ENCODE assay signal across 28 cellular contexts in genomic region chr13:103430368-103430767, GRCh38.
"Had no signal": no experiment of that assay in that cellular context is flagged by ENCODE, and none has a peak within 500 bp of the region (broad histone marks: within the 10 kb centered on the region; RNA-seq: fewer than 3 reads in every experiment).

No MANE protein-coding gene starts in this region.

- H3K4me2 ChIP-seq: neural progenitor cell had no signal

- ATAC-seq: effector memory CD8-positive, alpha-beta T cell; esophagus mucosa; left cardiac atrium; naive thymus-derived CD8-positive, alpha-beta T cell; stimulated activated naive B cell treated with anti-CD40 and anti-IgM and Interleukin-4, amounts not matched to agents 10 μg/mL and 1 μg/mL and 100 μg/mL, for 72 hours; upper lobe of right lung had no signal

- H3K27me3 Mint-ChIP-seq: activated CD4-positive, alpha-beta memory T cell treated with anti-CD3 and anti-CD28 coated beads for 36 hours; activated CD4-positive, alpha-beta T cell treated with anti-CD3 and anti-CD28 coated beads, Interleukin-2, amount 10 ng/mL, durations not matched to agents 24 days and 14 days; activated naive CD8-positive, alpha-beta T cell treated with anti-CD3 and anti-CD28 coated beads, Interleukin-2, amount 10 ng/mL, durations not matched to agents 7 days and 5 days; effector memory CD8-positive, alpha-beta T cell; naive thymus-derived CD8-positive, alpha-beta T cell; stimulated activated naive B cell treated with anti-CD40 and anti-IgM and Interleukin-4, amounts not matched to agents 10 μg/mL and 1 μg/mL and 100 μg/mL, for 72 hours had no signal

- H3K9me3 ChIP-seq: thyroid gland, upper lobe of right lung had no signal

- H3K4me3 ChIP-seq: neural progenitor cell, right atrium auricular region, stomach, thyroid gland, upper lobe of right lung had no signal

- H3K27ac Mint-ChIP-seq: activated CD4-positive, alpha-beta memory T cell treated with anti-CD3 and anti-CD28 coated beads for 36 hours; activated CD4-positive, alpha-beta T cell treated with anti-CD3 and anti-CD28 coated beads, Interleukin-2, amount 10 ng/mL, durations not matched to agents 24 days and 14 days; activated naive CD4-positive, alpha-beta T cell treated with anti-CD3 and anti-CD28 coated beads for 36 hours; activated naive CD8-positive, alpha-beta T cell treated with anti-CD3 and anti-CD28 coated beads, Interleukin-2, amount 10 ng/mL, durations not matched to agents 7 days and 5 days; activated T-helper 1 cell treated with anti-CD3 and anti-CD28 coated beads, Interleukin-12 subunit alpha, Interleukin-12 subunit beta, Interleukin-2, Interleukin-4 antibody, amounts not matched to agents 30 ng/mL and 10 ng/mL and 1 ng/mL, durations not matched to agents 14 hours and 24 hours and 36 hours; effector memory CD8-positive, alpha-beta T cell; mesothelial cell of epicardium; naive thymus-derived CD8-positive, alpha-beta T cell; neural progenitor cell; stimulated activated naive B cell treated with anti-CD40 and anti-IgM and Interleukin-4, amounts not matched to agents 10 μg/mL and 1 μg/mL and 100 μg/mL, for 72 hours had no signal

- H2AFZ ChIP-seq: neural progenitor cell had no signal

- H3K27me3 ChIP-seq: neural progenitor cell, right atrium auricular region, stomach, thyroid gland, upper lobe of right lung had no signal

- H3K36me3 ChIP-seq: neural progenitor cell, right atrium auricular region, stomach, thyroid gland, upper lobe of right lung had no signal

- DNase-seq: activated CD4-positive, alpha-beta memory T cell treated with anti-CD3 and anti-CD28 coated beads for 36 hours; activated CD4-positive, alpha-beta T cell treated with anti-CD3 and anti-CD28 coated beads, Interleukin-2, amount 10 ng/mL, durations not matched to agents 24 days and 14 days; activated CD4-positive, CD25-positive, alpha-beta regulatory T cell treated with anti-CD3 and anti-CD28 coated beads, Interleukin-2, amount 50 U/mL, for 72 hours; activated CD8-positive, alpha-beta memory T cell treated with anti-CD3 and anti-CD28 coated beads, Interleukin-2, amount 50 U/mL, for 4 hours; activated effector memory CD4-positive, alpha-beta T cell treated with anti-CD3 and anti-CD28 coated beads, Interleukin-2, amount 50 U/mL, for 16 hours; activated naive CD4-positive, alpha-beta T cell treated with anti-CD3 and anti-CD28 coated beads for 36 hours; activated naive CD8-positive, alpha-beta T cell treated with anti-CD3 and anti-CD28 coated beads, Interleukin-2, amount 10 ng/mL, durations not matched to agents 7 days and 5 days; activated T-cell treated with anti-CD3 and anti-CD28 coated beads, Interleukin-2, amount 50 U/mL, for 1 hour; caudate nucleus; cortex of kidney; effector memory CD8-positive, alpha-beta T cell; foreskin fibroblast; head of caudate nucleus; hippocampal formation; left cardiac atrium; naive thymus-derived CD8-positive, alpha-beta T cell; occipital lobe; stimulated activated CD4-positive, alpha-beta T cell treated with anti-CD3 and anti-CD28 coated beads, Interleukin-15, amount 100 ng/mL, for 24 hours; stimulated activated CD4-positive, alpha-beta T cell treated with anti-CD3 and anti-CD28 coated beads, Interleukin-2, amount 100 ng/mL, for 24 hours; stimulated activated naive B cell treated with anti-CD40 and anti-IgM and Interleukin-4, amounts not matched to agents 10 μg/mL and 1 μg/mL and 100 μg/mL, for 72 hours; stomach; thyroid gland; upper lobe of right lung had no signal

- H3K4me1 ChIP-seq: right atrium auricular region, stomach, thyroid gland, upper lobe of right lung had no signal

- H3K4me1 Mint-ChIP-seq: activated CD4-positive, alpha-beta T cell treated with anti-CD3 and anti-CD28 coated beads, Interleukin-2, amount 10 ng/mL, durations not matched to agents 24 days and 14 days; activated naive CD8-positive, alpha-beta T cell treated with anti-CD3 and anti-CD28 coated beads, Interleukin-2, amount 10 ng/mL, durations not matched to agents 7 days and 5 days; naive thymus-derived CD8-positive, alpha-beta T cell; stimulated activated naive B cell treated with anti-CD40 and anti-IgM and Interleukin-4, amounts not matched to agents 10 μg/mL and 1 μg/mL and 100 μg/mL, for 72 hours had no signal

- H3K4me3 Mint-ChIP-seq: activated CD4-positive, alpha-beta memory T cell treated with anti-CD3 and anti-CD28 coated beads for 36 hours; activated CD4-positive, alpha-beta T cell treated with anti-CD3 and anti-CD28 coated beads, Interleukin-2, amount 10 ng/mL, durations not matched to agents 24 days and 14 days; activated naive CD4-positive, alpha-beta T cell treated with anti-CD3 and anti-CD28 coated beads for 36 hours; activated naive CD8-positive, alpha-beta T cell treated with anti-CD3 and anti-CD28 coated beads, Interleukin-2, amount 10 ng/mL, durations not matched to agents 7 days and 5 days; activated T-helper 1 cell treated with anti-CD3 and anti-CD28 coated beads, Interleukin-12 subunit alpha, Interleukin-12 subunit beta, Interleukin-2, Interleukin-4 antibody, amounts not matched to agents 30 ng/mL and 10 ng/mL and 1 ng/mL, durations not matched to agents 14 hours and 24 hours and 36 hours; effector memory CD8-positive, alpha-beta T cell; mesothelial cell of epicardium; naive thymus-derived CD8-positive, alpha-beta T cell; neural progenitor cell; stimulated activated naive B cell treated with anti-CD40 and anti-IgM and Interleukin-4, amounts not matched to agents 10 μg/mL and 1 μg/mL and 100 μg/mL, for 72 hours had no signal

- H3K36me3 Mint-ChIP-seq: activated CD4-positive, alpha-beta memory T cell treated with anti-CD3 and anti-CD28 coated beads for 36 hours; activated naive CD8-positive, alpha-beta T cell treated with anti-CD3 and anti-CD28 coated beads, Interleukin-2, amount 10 ng/mL, durations not matched to agents 7 days and 5 days; mesothelial cell of epicardium; naive thymus-derived CD8-positive, alpha-beta T cell; stimulated activated naive B cell treated with anti-CD40 and anti-IgM and Interleukin-4, amounts not matched to agents 10 μg/mL and 1 μg/mL and 100 μg/mL, for 72 hours had no signal

- H3K9me3 Mint-ChIP-seq: activated CD4-positive, alpha-beta T cell treated with anti-CD3 and anti-CD28 coated beads, Interleukin-2, amount 10 ng/mL, durations not matched to agents 24 days and 14 days; activated naive CD8-positive, alpha-beta T cell treated with anti-CD3 and anti-CD28 coated beads, Interleukin-2, amount 10 ng/mL, durations not matched to agents 7 days and 5 days; activated T-helper 1 cell treated with anti-CD3 and anti-CD28 coated beads, Interleukin-12 subunit alpha, Interleukin-12 subunit beta, Interleukin-2, Interleukin-4 antibody, amounts not matched to agents 30 ng/mL and 10 ng/mL and 1 ng/mL, durations not matched to agents 14 hours and 24 hours and 36 hours had no signal

- H3K27ac ChIP-seq: neural progenitor cell, right atrium auricular region, stomach, thyroid gland, upper lobe of right lung had no signal
